In genomic region chr7:100585511-100586265, GRCh38 we compare ENCODE assay signal across 8 cellular contexts. TPM values are rescaled to one million over a fixed set of nuclear protein-coding genes. Genes with fewer than 3 reads are reported as not detected.
DNase-seq lines count a peak whose midpoint lies in the region; ATAC-seq and TF ChIP-seq lines count a peak whose summit lies in the region.

Gene LRCH4 (minus strand): TSS chr7:100586129. CDS start chr7:100586100, 29 bp downstream.

- 1% methylated on average over 10 to 13 of the region's 61 CpGs for WGBS in esophagus squamous epithelium, 2 donors
- 0% methylated on average over 41 to 61 of the region's 61 CpGs for WGBS in aorta, 2 donors

- H3K27ac ChIP-seq in esophagus squamous epithelium (peak within 1 kb of the TSS; percentile 94 to 99 (median 98)), aorta (ENCODE audit: low read depth in 1 of 2, low read length in 2 of 2) (peak within 1 kb of the TSS in 1 of 2 donors; percentile 72)

- H3K4me3 ChIP-seq in esophagus squamous epithelium = peak within 1 kb of the TSS; percentile 76 to 93 (median 84)
- peak within 1 kb of the TSS; percentile 57 to 85 for H3K4me3 ChIP-seq in aorta (ENCODE audit: low read length in 2 of 2)

- H3K4me1 Mint-ChIP-seq in activated T-cell treated with anti-CD3 and anti-CD28 coated beads, Interleukin-2, amount 50 U/mL, for 4 hours (ENCODE audit: low read depth) = peaks cover 44% of the 10 kb centered on the region
- peaks cover 67% of the 10 kb centered on the region for H3K4me1 Mint-ChIP-seq in nephron progenitor cell

- peak in 1 of 6 experiments; percentile 26 for TF ChIP-seq CTCF in esophagus squamous epithelium (IDR thresholded peaks at IDR 0.05)
- no peak for TF ChIP-seq CTCF in nephron progenitor cell (IDR thresholded peaks at IDR 0.05)

- H3K27ac Mint-ChIP-seq in nephron progenitor cell = peak within 1 kb of the TSS; percentile 99

- peaks cover 6% of the 10 kb centered on the region for H3K27me3 Mint-ChIP-seq in activated T-cell treated with anti-CD3 and anti-CD28 coated beads, Interleukin-2, amount 50 U/mL, for 4 hours (ENCODE audit: low read depth)
- H3K27me3 Mint-ChIP-seq in nephron progenitor cell (ENCODE audit: low read depth, poor library complexity) = no peaks in the 10 kb centered on the region

- no peaks in the 10 kb centered on the region for H3K9me3 ChIP-seq in esophagus squamous epithelium
- no peaks in the 10 kb centered on the region for H3K9me3 ChIP-seq in aorta (ENCODE audit: control insufficient read depth, low read length)

- peak in 3 of 4 donors; percentile 92 to 99 (median 98) for TF ChIP-seq POLR2A in esophagus squamous epithelium (IDR thresholded peaks at IDR 0.05)

- H3K4me1 ChIP-seq in esophagus squamous epithelium (peaks cover 32 to 71% (median 45%) of the 10 kb centered on the region in 3 donors), aorta (ENCODE audit: control insufficient read depth in 1 of 2, insufficient read depth in 2 of 2, low read length in 2 of 2) (no peaks in the 10 kb centered on the region)

- H3K36me3 Mint-ChIP-seq in activated T-cell treated with anti-CD3 and anti-CD28 coated beads, Interleukin-2, amount 50 U/mL, for 4 hours (ENCODE audit: insufficient read depth) = peaks cover 3% of the 10 kb centered on the region
- H3K36me3 Mint-ChIP-seq in nephron progenitor cell (ENCODE audit: low read depth) = no peaks in the 10 kb centered on the region

- peak; percentile 14 for ATAC-seq in HG02870 (IDR thresholded peaks at IDR 0.05; ENCODE audit: unreplicated experiment)
- ATAC-seq in activated T-cell treated with anti-CD3 and anti-CD28 coated beads, Interleukin-2, amount 50 U/mL, for 4 hours = peak; percentile 28 to 32
- ATAC-seq in aorta (ENCODE audit: low FRiP score) = peak; percentile 35

- peak within 1 kb of the TSS; percentile 95 for H3K4me3 Mint-ChIP-seq in activated T-cell treated with anti-CD3 and anti-CD28 coated beads, Interleukin-2, amount 50 U/mL, for 4 hours
- H3K4me3 Mint-ChIP-seq in nephron progenitor cell = peak within 1 kb of the TSS; percentile 100

- no peaks in the 10 kb centered on the region for H3K9me3 Mint-ChIP-seq in activated T-cell treated with anti-CD3 and anti-CD28 coated beads, Interleukin-2, amount 50 U/mL, for 4 hours
- no peaks in the 10 kb centered on the region for H3K9me3 Mint-ChIP-seq in nephron progenitor cell

- intact Hi-C loops in esophagus squamous epithelium (cut with DNase I) = no loop called here
- intact Hi-C loops in aorta (cut with DNase I) = loop anchor here (2.0 to 5.0 kb wide), 3 partner anchors 27 to 102 kb away; partner anchors contain the start of gene MOSPD3 (in 1 of the 2)

- peak; percentile 72 for DNase-seq in NCI-H1092 treated with DMSO at 0.1 percent for 48 hours (lab: John Stamatoyannopoulos, UW)
- no peak for DNase-seq in NCI-H1092 (lab: John Stamatoyannopoulos, UW)
- peak; percentile 83 for DNase-seq in NCI-H526 treated with DMSO at 0.1 percent for 48 hours (lab: John Stamatoyannopoulos, UW)
- DNase-seq in activated T-cell treated with anti-CD3 and anti-CD28 coated beads, Interleukin-2, amount 50 U/mL, for 4 hours = peak; percentile 46
- DNase-seq in esophagus squamous epithelium (lab: John Stamatoyannopoulos, UW) = no peak
- no peak for DNase-seq in nephron progenitor cell
- no peak for DNase-seq in aorta

- peaks cover 0 to 14% (median 0%) of the 10 kb centered on the region in 4 donors for H3K27me3 ChIP-seq in esophagus squamous epithelium
- H3K27me3 ChIP-seq in aorta (ENCODE audit: control insufficient read depth in 1 of 2, insufficient read depth in 2 of 2, low read length in 1 of 2) = no peaks in the 10 kb centered on the region

- H3K36me3 ChIP-seq in esophagus squamous epithelium (peaks cover 7 to 24% (median 16%) of the 10 kb centered on the region in 3 donors), aorta (ENCODE audit: control insufficient read depth in 1 of 2, insufficient read depth in 2 of 2, low read length in 1 of 2) (peaks cover 0 to 5% of the 10 kb centered on the region in 2 donors)

RNA-seq across cellular contexts. Expression of gene LRCH4, which starts in this region (rescaled TPM):
- total RNA-seq in activated T-cell treated with anti-CD3 and anti-CD28 coated beads, Interleukin-2, amount 50 U/mL, for 4 hours = 10 to 100 TPM; 69.3 to 75.5 (median 73.1) TPM
- total RNA-seq in esophagus squamous epithelium = 10 to 100 TPM; 50.1 to 84.0 (median 70.4) TPM
- total RNA-seq in aorta = 10 to 100 TPM; 39.1 to 56.0 TPM
- 10 to 100 TPM; 26.3 to 68.2 TPM for polyA plus RNA-seq in aorta

Comparison
In these comparisons a context has a peak if more than half of its experiments do, and no peak if none do; other contexts are left out.
1. DNase-seq: peak in NCI-H1092 treated with DMSO at 0.1 percent for 48 hours (single experiment), NCI-H526 treated with DMSO at 0.1 percent for 48 hours (single experiment) and activated T-cell treated with anti-CD3 and anti-CD28 coated beads, Interleukin-2, amount 50 U/mL, for 4 hours (single experiment); none in NCI-H1092 (single experiment), esophagus squamous epithelium (single experiment), nephron progenitor cell (single experiment) and aorta (0 of 2).
2. Peak in every context shown above with its lines, with median percentiles within 50 percentile points of each other: ATAC-seq.